ENCODE assay signal across 9 cellular contexts in the genomic region with DNA sequence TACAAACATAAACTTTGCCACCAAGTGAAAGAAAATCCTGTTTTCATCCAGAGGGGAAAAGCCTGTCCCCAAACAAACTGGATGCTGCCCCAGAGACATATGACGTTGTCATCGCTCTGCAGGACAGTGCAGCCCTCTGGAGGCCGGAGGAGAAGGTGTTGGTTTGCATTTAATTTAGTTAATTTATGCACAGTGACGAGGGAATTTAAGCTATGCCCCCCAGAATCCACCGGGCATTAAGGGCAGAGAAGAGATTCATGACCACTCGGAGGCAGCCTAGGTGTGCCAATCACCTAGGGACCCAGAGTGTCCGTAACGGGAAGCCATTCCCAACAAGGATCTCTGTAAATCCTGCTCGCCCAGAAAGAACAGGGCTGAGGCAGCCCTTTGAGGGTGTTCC. TPM values are rescaled to one million over a fixed set of nuclear protein-coding genes. Genes with fewer than 3 reads are reported as not detected.
A peak's percentile ranks its signal among the peaks of the same experiment; 100 is the strongest.
DNase-seq lines count a peak whose midpoint lies in the region; ATAC-seq and TF ChIP-seq lines count a peak whose summit lies in the region.
"Had no signal": no experiment of that assay in that cellular context is flagged by ENCODE, and none has a peak within 500 bp of the region (broad histone marks: within the 10 kb centered on the region; RNA-seq: fewer than 3 reads in every experiment).

No MANE protein-coding gene starts in this region.

- peak; percentile 64 for ATAC-seq in GM18867 (IDR thresholded peaks at IDR 0.05; ENCODE audit: unreplicated experiment)
- ATAC-seq in activated CD8-positive, alpha-beta T cell treated with anti-CD3 and anti-CD28 coated beads, Interleukin-2, amount 10 ng/mL, durations not matched to agents 7 days and 5 days: no peak

- no peaks in the 10 kb centered on the region for H3K36me3 ChIP-seq in esophagus squamous epithelium

- H3K4me1 ChIP-seq in esophagus squamous epithelium: peaks cover 0 to 60% (median 24%) of the 10 kb centered on the region in 3 donors

- CTCF ChIA-PET in activated CD8-positive, alpha-beta T cell treated with anti-CD3 and anti-CD28 coated beads, Interleukin-2, amount 10 ng/mL, durations not matched to agents 7 days and 5 days (lab: Charles Lee): interaction anchor here (0.9 to 1.2 kb wide), 4 partner anchors 19 to 282 kb away, joined by 3 to 4 read pairs (median 3); no protein-coding TSS in a partner anchor

- no peaks in the 10 kb centered on the region for H3K27me3 Mint-ChIP-seq in activated CD8-positive, alpha-beta T cell treated with anti-CD3 and anti-CD28 coated beads, Interleukin-2, amount 10 ng/mL, durations not matched to agents 7 days and 5 days (ENCODE audit: low read depth)

- H3K27ac Mint-ChIP-seq in activated CD8-positive, alpha-beta T cell treated with anti-CD3 and anti-CD28 coated beads, Interleukin-2, amount 10 ng/mL, durations not matched to agents 7 days and 5 days: no peak overlapping the region
- H3K27ac Mint-ChIP-seq: T-helper 1 cell treated with Interleukin-12 subunit alpha and Interleukin-12 subunit beta and Interleukin-4 antibody, amounts not matched to agents 30 μg/mL and 1 μg/mL, for 36 hours had no signal

- H3K27me3 ChIP-seq in esophagus squamous epithelium: no peaks in the 10 kb centered on the region

- H3K4me3 Mint-ChIP-seq in activated CD8-positive, alpha-beta T cell treated with anti-CD3 and anti-CD28 coated beads, Interleukin-2, amount 10 ng/mL, durations not matched to agents 7 days and 5 days: no peak overlapping the region
- H3K4me3 Mint-ChIP-seq: T-helper 1 cell treated with Interleukin-12 subunit alpha and Interleukin-12 subunit beta and Interleukin-4 antibody, amounts not matched to agents 30 μg/mL and 1 μg/mL, for 36 hours had no signal

- H3K9me3 Mint-ChIP-seq in activated CD8-positive, alpha-beta T cell treated with anti-CD3 and anti-CD28 coated beads, Interleukin-2, amount 10 ng/mL, durations not matched to agents 7 days and 5 days (ENCODE audit: insufficient read depth): no peaks in the 10 kb centered on the region
- H3K9me3 Mint-ChIP-seq: T-helper 1 cell treated with Interleukin-12 subunit alpha and Interleukin-12 subunit beta and Interleukin-4 antibody, amounts not matched to agents 30 μg/mL and 1 μg/mL, for 36 hours had no signal

- TF ChIP-seq POLR2A in esophagus squamous epithelium (IDR thresholded peaks at IDR 0.05): no peak

- H3K4me1 Mint-ChIP-seq in activated CD8-positive, alpha-beta T cell treated with anti-CD3 and anti-CD28 coated beads, Interleukin-2, amount 10 ng/mL, durations not matched to agents 7 days and 5 days (ENCODE audit: low read depth): no peaks in the 10 kb centered on the region

- peak in 5 of 6 experiments; percentile 33 to 66 (median 47) for TF ChIP-seq CTCF in esophagus squamous epithelium (IDR thresholded peaks at IDR 0.05)

- DNase-seq in NCI-H82 treated with DMSO at 0.1 percent for 48 hours (lab: John Stamatoyannopoulos, UW; ENCODE audit: unreplicated experiment) (peak; percentile 17), esophagus squamous epithelium (lab: John Stamatoyannopoulos, UW) (no peak), occipital lobe (lab: John Stamatoyannopoulos, UW) (peak; percentile 18), NK-92 (lab: John Stamatoyannopoulos, UW; ENCODE audit: unreplicated experiment) (no peak)
- no peak for DNase-seq in activated naive CD4-positive, alpha-beta T cell treated with anti-CD3 and anti-CD28 coated beads, Interleukin-2, amount 50 U/mL, for 16 hours
- no peak for DNase-seq in activated CD4-positive, alpha-beta T cell treated with anti-CD3 and anti-CD28 coated beads, Interleukin-2, amount 50 U/mL, for 1 hour
- no peak for DNase-seq in activated CD8-positive, alpha-beta T cell treated with anti-CD3 and anti-CD28 coated beads, Interleukin-2, amount 10 ng/mL, durations not matched to agents 7 days and 5 days

- intact Hi-C loops in esophagus squamous epithelium (cut with DNase I): no loop called here

- WGBS in esophagus squamous epithelium, 2 donors: 18 to 29% methylated on average over 6 to 8 of the region's 9 CpGs

- H3K9me3 ChIP-seq in esophagus squamous epithelium: no peaks in the 10 kb centered on the region

- H3K36me3 Mint-ChIP-seq in activated CD8-positive, alpha-beta T cell treated with anti-CD3 and anti-CD28 coated beads, Interleukin-2, amount 10 ng/mL, durations not matched to agents 7 days and 5 days (ENCODE audit: low read depth): no peaks in the 10 kb centered on the region

- H3K27ac ChIP-seq in esophagus squamous epithelium: peak overlapping the region in 3 of 4 donors; percentile 51 to 71 (median 52)

- POLR2A ChIA-PET in activated CD8-positive, alpha-beta T cell treated with anti-CD3 and anti-CD28 coated beads, Interleukin-2, amount 10 ng/mL, durations not matched to agents 7 days and 5 days (lab: Charles Lee): no interaction called here

- H3K4me3 ChIP-seq in esophagus squamous epithelium: peak overlapping the region in 3 of 4 donors; percentile 35 to 58 (median 39)

RNA-seq across cellular contexts. Expression of a gene that starts 45.1 kb away (rescaled TPM):
- 10 to 100 TPM in 1 of 4 donors, 1 to 10 TPM in 3; 2.5 to 11.6 (median 4.7) TPM for total RNA-seq in esophagus squamous epithelium
- total RNA-seq in occipital lobe: 18.4 TPM
- 1 to 10 TPM; 2.1 to 2.2 TPM for total RNA-seq in activated CD8-positive, alpha-beta T cell treated with anti-CD3 and anti-CD28 coated beads, Interleukin-2, amount 10 ng/mL, durations not matched to agents 7 days and 5 days

Comparison
In these comparisons a context has a peak if more than half of its experiments do, and no peak if none do; other contexts are left out.
1. DNase-seq: peak in NCI-H82 treated with DMSO at 0.1 percent for 48 hours (single experiment) and occipital lobe (single experiment); none in esophagus squamous epithelium (single experiment), activated naive CD4-positive, alpha-beta T cell treated with anti-CD3 and anti-CD28 coated beads, Interleukin-2, amount 50 U/mL, for 16 hours (single experiment), NK-92 (single experiment), activated CD4-positive, alpha-beta T cell treated with anti-CD3 and anti-CD28 coated beads, Interleukin-2, amount 50 U/mL, for 1 hour (single experiment) and activated CD8-positive, alpha-beta T cell treated with anti-CD3 and anti-CD28 coated beads, Interleukin-2, amount 10 ng/mL, durations not matched to agents 7 days and 5 days (single experiment).